Comparison of ENCODE assay signal across 1 cellular context in the genomic region with DNA sequence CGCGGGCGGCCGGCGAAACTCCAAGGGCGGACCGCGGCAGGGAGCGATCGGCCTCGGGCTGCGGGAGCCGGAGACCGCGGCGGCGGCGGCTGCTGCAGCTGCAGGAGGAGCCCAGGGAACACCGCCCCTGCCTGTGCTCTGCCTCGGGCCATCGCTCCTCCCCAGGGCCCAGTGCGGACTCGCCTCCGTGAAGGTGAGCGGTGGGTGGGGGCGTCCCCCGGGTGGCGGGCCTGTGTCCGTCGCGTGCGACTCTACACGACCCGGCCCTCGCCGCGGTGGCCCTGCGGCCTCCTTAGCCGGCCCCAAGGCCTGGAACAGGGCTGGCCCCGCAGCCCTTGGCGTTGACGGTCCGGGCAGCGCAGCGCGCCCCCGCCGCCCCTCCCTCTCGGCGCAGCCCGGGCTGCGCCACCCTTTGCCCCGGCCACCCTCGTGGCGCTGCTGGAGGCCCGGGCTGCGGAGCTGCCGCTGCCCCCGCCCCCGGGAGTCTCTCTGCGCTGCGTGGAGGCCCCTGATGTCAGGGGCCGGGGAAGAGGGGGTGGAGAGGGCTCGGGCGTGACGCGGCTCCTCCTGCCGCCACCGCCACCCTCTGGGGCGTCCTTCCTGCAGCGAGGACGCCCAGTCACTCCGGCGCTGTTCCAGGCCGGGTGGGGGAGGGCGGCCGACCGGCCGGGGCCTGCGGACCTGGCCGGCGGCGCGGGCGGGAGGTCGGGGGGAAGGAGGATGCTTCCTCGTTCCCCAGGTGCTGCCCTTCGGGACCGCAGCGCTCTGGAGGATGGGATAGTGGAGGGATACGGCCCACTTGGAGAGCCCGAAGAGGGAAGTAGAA.
TF ChIP-seq lines count a peak whose summit lies in the region.

No MANE protein-coding gene starts in this region.

TF ChIP-seq in GM12878, 131 proteins besides CTCF, POLR2A, EP300 and RAD21 (continued from another document and continues in another):
- TF ChIP-seq, protein P1, sequence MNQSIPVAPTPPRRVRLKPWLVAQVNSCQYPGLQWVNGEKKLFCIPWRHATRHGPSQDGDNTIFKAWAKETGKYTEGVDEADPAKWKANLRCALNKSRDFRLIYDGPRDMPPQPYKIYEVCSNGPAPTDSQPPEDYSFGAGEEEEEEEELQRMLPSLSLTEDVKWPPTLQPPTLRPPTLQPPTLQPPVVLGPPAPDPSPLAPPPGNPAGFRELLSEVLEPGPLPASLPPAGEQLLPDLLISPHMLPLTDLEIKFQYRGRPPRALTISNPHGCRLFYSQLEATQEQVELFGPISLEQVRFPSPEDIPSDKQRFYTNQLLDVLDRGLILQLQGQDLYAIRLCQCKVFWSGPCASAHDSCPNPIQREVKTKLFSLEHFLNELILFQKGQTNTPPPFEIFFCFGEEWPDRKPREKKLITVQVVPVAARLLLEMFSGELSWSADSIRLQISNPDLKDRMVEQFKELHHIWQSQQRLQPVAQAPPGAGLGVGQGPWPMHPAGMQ (IDR thresholded peaks at IDR 0.05; ENCODE audit: borderline replicate concordance): no peak
- TF ChIP-seq SREBF1 (IDR thresholded peaks at IDR 0.05; ENCODE audit: low read length) (no peak), NR2C1 (IDR thresholded peaks at IDR 0.05) (no peak), NKRF (conservative IDR thresholded peaks at IDR 0.05) (no peak; the same call in none of the 2 replicates), RB1 (IDR thresholded peaks at IDR 0.05; ENCODE audit: borderline replicate concordance) (peak; percentile 53; the same call in 1 of the 2 replicates), MTA2 (IDR thresholded peaks at IDR 0.05; ENCODE audit: low read depth) (no peak), CHD4 (IDR thresholded peaks at IDR 0.05) (no peak), MEF2A (IDR thresholded peaks at IDR 0.05; ENCODE audit: insufficient read depth, low read depth, low read length) (no peak), NFXL1 (IDR thresholded peaks at IDR 0.05; ENCODE audit: borderline replicate concordance) (0 out of 2 replicates have a peak, but pooled peaks have one; percentile 28), MEF2B (IDR thresholded peaks at IDR 0.05; ENCODE audit: partially characterized antibody, poor library complexity, severe bottlenecking) (no peak), HDGF (IDR thresholded peaks at IDR 0.05) (no peak), LARP7 (IDR thresholded peaks at IDR 0.05) (peak; percentile 91), TCF12 (IDR thresholded peaks at IDR 0.05; ENCODE audit: low read depth, low read length) (no peak), JUND (IDR thresholded peaks at IDR 0.05; ENCODE audit: low read depth, low read length) (no peak), DPF2 (IDR thresholded peaks at IDR 0.05) (peak; percentile 79), RELA (IDR thresholded peaks at IDR 0.05; ENCODE audit: borderline replicate concordance, partially characterized antibody) (no peak), BHLHE40 (IDR thresholded peaks at IDR 0.05; ENCODE audit: borderline replicate concordance in 1 of 2, low read depth in 2 of 2, low read length in 1 of 2) (peak in 1 of 2 experiments; percentile 83; a peak in 2 of 4 replicates), FOXK2 (IDR thresholded peaks at IDR 0.05) (no peak), SMAD1 (IDR thresholded peaks at IDR 0.05; ENCODE audit: low read depth, partially characterized antibody) (no peak), HCFC1 (IDR thresholded peaks at IDR 0.05; ENCODE audit: low read length) (no peak), ZNF24 (IDR thresholded peaks at IDR 0.05) (no peak), CREB1 (IDR thresholded peaks at IDR 0.05; ENCODE audit: low read depth) (peak; percentile 51; the same call in 1 of the 2 replicates), FOS (IDR thresholded peaks at IDR 0.05; ENCODE audit: borderline replicate concordance, extremely low read depth, insufficient read length) (no peak), CEBPB (IDR thresholded peaks at IDR 0.05; ENCODE audit: borderline replicate concordance in 1 of 2, low read depth in 2 of 2, low read length in 2 of 2) (no peak), BCL3 (IDR thresholded peaks at IDR 0.05; ENCODE audit: borderline replicate concordance, insufficient read depth, low read depth, low read length, poor library complexity, severe bottlenecking) (no peak), HDAC2 (IDR thresholded peaks at IDR 0.05) (no peak), RAD51 (IDR thresholded peaks at IDR 0.05) (no peak), POLR2AphosphoS5 (IDR thresholded peaks at IDR 0.05; ENCODE audit: low read length) (no peak; the same call in 1 of the 2 replicates), SUZ12 (IDR thresholded peaks at IDR 0.05; ENCODE audit: unreplicated experiment) (no peak), SREBF2 (IDR thresholded peaks at IDR 0.05; ENCODE audit: low read length) (no peak), MXI1 (IDR thresholded peaks at IDR 0.05; ENCODE audit: low read depth, low read length) (peak; percentile 35; the same call in 1 of the 2 replicates), NR2C2 (IDR thresholded peaks at IDR 0.05; ENCODE audit: borderline replicate concordance, control insufficient read depth, insufficient read length, low read depth) (no peak), FOXM1 (IDR thresholded peaks at IDR 0.05; ENCODE audit: low read depth, low read length) (no peak), JUNB (IDR thresholded peaks at IDR 0.05) (no peak), TARDBP (IDR thresholded peaks at IDR 0.05; ENCODE audit: borderline replicate concordance) (no peak; the same call in 1 of the 2 replicates), SMAD5 (IDR thresholded peaks at IDR 0.05; ENCODE audit: low read depth) (no peak), BCL11A (IDR thresholded peaks at IDR 0.05; ENCODE audit: low read depth, low read length) (no peak), E2F8 (IDR thresholded peaks at IDR 0.05; ENCODE audit: low read depth, partially characterized antibody) (no peak)
- TF ChIP-seq, protein P2, sequence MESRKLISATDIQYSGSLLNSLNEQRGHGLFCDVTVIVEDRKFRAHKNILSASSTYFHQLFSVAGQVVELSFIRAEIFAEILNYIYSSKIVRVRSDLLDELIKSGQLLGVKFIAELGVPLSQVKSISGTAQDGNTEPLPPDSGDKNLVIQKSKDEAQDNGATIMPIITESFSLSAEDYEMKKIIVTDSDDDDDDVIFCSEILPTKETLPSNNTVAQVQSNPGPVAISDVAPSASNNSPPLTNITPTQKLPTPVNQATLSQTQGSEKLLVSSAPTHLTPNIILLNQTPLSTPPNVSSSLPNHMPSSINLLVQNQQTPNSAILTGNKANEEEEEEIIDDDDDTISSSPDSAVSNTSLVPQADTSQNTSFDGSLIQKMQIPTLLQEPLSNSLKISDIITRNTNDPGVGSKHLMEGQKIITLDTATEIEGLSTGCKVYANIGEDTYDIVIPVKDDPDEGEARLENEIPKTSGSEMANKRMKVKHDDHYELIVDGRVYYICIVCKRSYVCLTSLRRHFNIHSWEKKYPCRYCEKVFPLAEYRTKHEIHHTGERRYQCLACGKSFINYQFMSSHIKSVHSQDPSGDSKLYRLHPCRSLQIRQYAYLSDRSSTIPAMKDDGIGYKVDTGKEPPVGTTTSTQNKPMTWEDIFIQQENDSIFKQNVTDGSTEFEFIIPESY (IDR thresholded peaks at IDR 0.05): no peak
- TF ChIP-seq, protein P3, sequence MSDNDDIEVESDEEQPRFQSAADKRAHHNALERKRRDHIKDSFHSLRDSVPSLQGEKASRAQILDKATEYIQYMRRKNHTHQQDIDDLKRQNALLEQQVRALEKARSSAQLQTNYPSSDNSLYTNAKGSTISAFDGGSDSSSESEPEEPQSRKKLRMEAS (IDR thresholded peaks at IDR 0.05; ENCODE audit: low read depth, low read length): no peak
- TF ChIP-seq, protein P4, sequence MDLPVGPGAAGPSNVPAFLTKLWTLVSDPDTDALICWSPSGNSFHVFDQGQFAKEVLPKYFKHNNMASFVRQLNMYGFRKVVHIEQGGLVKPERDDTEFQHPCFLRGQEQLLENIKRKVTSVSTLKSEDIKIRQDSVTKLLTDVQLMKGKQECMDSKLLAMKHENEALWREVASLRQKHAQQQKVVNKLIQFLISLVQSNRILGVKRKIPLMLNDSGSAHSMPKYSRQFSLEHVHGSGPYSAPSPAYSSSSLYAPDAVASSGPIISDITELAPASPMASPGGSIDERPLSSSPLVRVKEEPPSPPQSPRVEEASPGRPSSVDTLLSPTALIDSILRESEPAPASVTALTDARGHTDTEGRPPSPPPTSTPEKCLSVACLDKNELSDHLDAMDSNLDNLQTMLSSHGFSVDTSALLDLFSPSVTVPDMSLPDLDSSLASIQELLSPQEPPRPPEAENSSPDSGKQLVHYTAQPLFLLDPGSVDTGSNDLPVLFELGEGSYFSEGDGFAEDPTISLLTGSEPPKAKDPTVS (IDR thresholded peaks at IDR 0.05; ENCODE audit: low read depth, low read length): no peak
- TF ChIP-seq, protein P5, sequence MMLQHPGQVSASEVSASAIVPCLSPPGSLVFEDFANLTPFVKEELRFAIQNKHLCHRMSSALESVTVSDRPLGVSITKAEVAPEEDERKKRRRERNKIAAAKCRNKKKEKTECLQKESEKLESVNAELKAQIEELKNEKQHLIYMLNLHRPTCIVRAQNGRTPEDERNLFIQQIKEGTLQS (IDR thresholded peaks at IDR 0.05; ENCODE audit: borderline replicate concordance, extremely low read depth, low read depth, low read length): no peak
- TF ChIP-seq, protein P6, sequence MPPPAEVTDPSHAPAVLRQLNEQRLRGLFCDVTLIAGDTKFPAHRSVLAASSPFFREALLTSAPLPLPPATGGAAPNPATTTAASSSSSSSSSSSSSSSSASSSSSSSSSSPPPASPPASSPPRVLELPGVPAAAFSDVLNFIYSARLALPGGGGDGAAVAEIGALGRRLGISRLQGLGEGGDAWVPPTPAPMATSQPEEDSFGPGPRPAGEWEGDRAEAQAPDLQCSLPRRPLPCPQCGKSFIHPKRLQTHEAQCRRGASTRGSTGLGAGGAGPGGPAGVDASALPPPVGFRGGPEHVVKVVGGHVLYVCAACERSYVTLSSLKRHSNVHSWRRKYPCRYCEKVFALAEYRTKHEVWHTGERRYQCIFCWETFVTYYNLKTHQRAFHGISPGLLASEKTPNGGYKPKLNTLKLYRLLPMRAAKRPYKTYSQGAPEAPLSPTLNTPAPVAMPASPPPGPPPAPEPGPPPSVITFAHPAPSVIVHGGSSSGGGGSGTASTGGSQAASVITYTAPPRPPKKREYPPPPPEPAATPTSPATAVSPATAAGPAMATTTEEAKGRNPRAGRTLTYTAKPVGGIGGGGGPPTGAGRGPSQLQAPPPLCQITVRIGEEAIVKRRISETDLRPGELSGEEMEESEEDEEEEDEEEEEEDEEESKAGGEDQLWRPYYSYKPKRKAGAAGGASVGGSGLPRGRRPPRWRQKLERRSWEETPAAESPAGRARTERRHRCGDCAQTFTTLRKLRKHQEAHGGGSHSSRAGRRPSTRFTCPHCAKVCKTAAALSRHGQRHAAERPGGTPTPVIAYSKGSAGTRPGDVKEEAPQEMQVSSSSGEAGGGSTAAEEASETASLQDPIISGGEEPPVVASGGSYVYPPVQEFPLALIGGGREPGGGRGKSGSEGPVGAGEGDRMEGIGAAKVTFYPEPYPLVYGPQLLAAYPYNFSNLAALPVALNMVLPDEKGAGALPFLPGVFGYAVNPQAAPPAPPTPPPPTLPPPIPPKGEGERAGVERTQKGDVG (CRISPR knock-in tag; IDR thresholded peaks at IDR 0.05): no peak
